In genomic region chr3:72432271-72432670, GRCh38 we compare ENCODE assay signal across 15 cellular contexts. TPM values are rescaled to one million over a fixed set of nuclear protein-coding genes. Genes with fewer than 3 reads are reported as not detected.
DNase-seq lines count a peak whose midpoint lies in the region; ATAC-seq and TF ChIP-seq lines count a peak whose summit lies in the region.
"Had no signal": no experiment of that assay in that cellular context is flagged by ENCODE, and none has a peak within 500 bp of the region (broad histone marks: within the 10 kb centered on the region; RNA-seq: fewer than 3 reads in every experiment).

No MANE protein-coding gene starts in this region.

- TF ChIP-seq CTCF in Loucy (conservative IDR thresholded peaks at IDR 0.05; ENCODE audit: low read length) = no peak
- TF ChIP-seq CTCF in nephron (IDR thresholded peaks at IDR 0.05; ENCODE audit: unreplicated experiment in 3 of 3) = no peak
- TF ChIP-seq CTCF in type B pancreatic cell (conservative IDR thresholded peaks at IDR 0.05) = no peak

- H3K9me3 ChIP-seq in Loucy (ENCODE audit: insufficient read depth, low read depth, low read length) = no peaks in the 10 kb centered on the region
- H3K9me3 ChIP-seq: A549, BE2C had no signal

- peak overlapping the region; percentile 26 for H3K4me3 Mint-ChIP-seq in activated T-helper 17 cell treated with anti-CD3 and anti-CD28 coated beads, Interleukin-2, amount 50 U/mL, for 72 hours
- H3K4me3 Mint-ChIP-seq in nephron (no peak overlapping the region), type B pancreatic cell (peak overlapping the region; percentile 5)
- H3K4me3 Mint-ChIP-seq: CD8-positive, alpha-beta T cell had no signal

- H3F3A ChIP-seq in Loucy (ENCODE audit: low read depth) = peaks cover 8% of the 10 kb centered on the region; the same call in 1 of the 2 replicates

- no peaks in the 10 kb centered on the region; the same call in none of the 2 replicates for H3K36me3 ChIP-seq in Loucy (ENCODE audit: insufficient read depth, low read length)
- H3K36me3 ChIP-seq: BE2C had no signal

- H3K4me2 ChIP-seq in Loucy (ENCODE audit: low read depth, low read length, poor library complexity, severe bottlenecking) = peak overlapping the region; percentile 1
- H3K4me2 ChIP-seq: A549 had no signal

- H3K27ac Mint-ChIP-seq in activated T-helper 17 cell treated with anti-CD3 and anti-CD28 coated beads, Interleukin-2, amount 50 U/mL, for 72 hours = peak overlapping the region; percentile 21
- H3K27ac Mint-ChIP-seq in nephron (peak overlapping the region in 2 of 3 experiments; percentile 60 to 73), type B pancreatic cell (no peak overlapping the region)
- H3K27ac Mint-ChIP-seq: CD8-positive, alpha-beta T cell had no signal

- no peaks in the 10 kb centered on the region for H3K27me3 ChIP-seq in Loucy (ENCODE audit: insufficient read depth, low read length, poor library complexity, severe bottlenecking)
- H3K27me3 ChIP-seq: BE2C had no signal

- peaks cover 98% of the 10 kb centered on the region for H3K79me2 ChIP-seq in Loucy (ENCODE audit: insufficient read depth, low read length)

- no peaks in the 10 kb centered on the region for H3K9me2 ChIP-seq in Loucy (replicated peaks; ENCODE audit: low read depth, low read length)

- peaks cover 56% of the 10 kb centered on the region for H3K4me1 ChIP-seq in Loucy (ENCODE audit: insufficient read depth, low read length, poor library complexity, severe bottlenecking)

- no peak overlapping the region for H3K4me3 ChIP-seq in Loucy (ENCODE audit: low read length, poor library complexity, severe bottlenecking)
- H3K4me3 ChIP-seq: A549 had no signal

- peaks cover 43% of the 10 kb centered on the region for H3K4me1 Mint-ChIP-seq in activated T-helper 17 cell treated with anti-CD3 and anti-CD28 coated beads, Interleukin-2, amount 50 U/mL, for 72 hours
- H3K4me1 Mint-ChIP-seq in nephron = peaks cover 24% of the 10 kb centered on the region
- H3K4me1 Mint-ChIP-seq in type B pancreatic cell (ENCODE audit: unreplicated experiment) = peaks cover 50% of the 10 kb centered on the region

- ATAC-seq in activated T-helper 17 cell treated with anti-CD3 and anti-CD28 coated beads, Interleukin-2, amount 50 U/mL, for 72 hours (replicated peaks) = no peak
- no peak for ATAC-seq in GM21619 (IDR thresholded peaks at IDR 0.05; ENCODE audit: unreplicated experiment)
- ATAC-seq: A549; CD8-positive, alpha-beta T cell; HCT116 had no signal

- H3K36me3 Mint-ChIP-seq in activated T-helper 17 cell treated with anti-CD3 and anti-CD28 coated beads, Interleukin-2, amount 50 U/mL, for 72 hours (ENCODE audit: low read depth) = peaks cover 68% of the 10 kb centered on the region
- no peaks in the 10 kb centered on the region for H3K36me3 Mint-ChIP-seq in nephron (ENCODE audit: low read depth)
- H3K36me3 Mint-ChIP-seq in type B pancreatic cell = peaks cover 15% of the 10 kb centered on the region

- H3K9me3 Mint-ChIP-seq in activated T-helper 17 cell treated with anti-CD3 and anti-CD28 coated beads, Interleukin-2, amount 50 U/mL, for 72 hours = peaks cover 4% of the 10 kb centered on the region
- H3K9me3 Mint-ChIP-seq in nephron = no peaks in the 10 kb centered on the region
- no peaks in the 10 kb centered on the region for H3K9me3 Mint-ChIP-seq in type B pancreatic cell
- H3K9me3 Mint-ChIP-seq: CD8-positive, alpha-beta T cell had no signal

- H3K27me3 Mint-ChIP-seq in activated T-helper 17 cell treated with anti-CD3 and anti-CD28 coated beads, Interleukin-2, amount 50 U/mL, for 72 hours = no peaks in the 10 kb centered on the region
- H3K27me3 Mint-ChIP-seq in nephron (ENCODE audit: low read depth) (no peaks in the 10 kb centered on the region), type B pancreatic cell (no peaks in the 10 kb centered on the region)

- DNase-seq in type B pancreatic cell (ENCODE audit: extremely low spot score, unreplicated experiment) (no peak), SW480 (ENCODE audit: low spot score) (no peak)
- DNase-seq: BE2C; CD8-positive, alpha-beta T cell; COR-L47; DMS153; DMS79 treated with DMSO at 0.1 percent for 48 hours; EL; IMR-90 had no signal

- H3K9ac ChIP-seq in Loucy (ENCODE audit: low read depth, low read length, poor library complexity, severe bottlenecking) = no peak overlapping the region

- no peak overlapping the region for H2AFZ ChIP-seq in Loucy (ENCODE audit: low read length)

- H4K20me1 ChIP-seq in Loucy (ENCODE audit: insufficient read depth, low read length, poor library complexity, severe bottlenecking) = peaks cover 95% of the 10 kb centered on the region

RNA-seq across cellular contexts. Expression of gene RYBP, which starts 14.2 kb away (rescaled TPM):
- 10 to 100 TPM; 24.1 to 41.3 TPM for total RNA-seq in activated T-helper 17 cell treated with anti-CD3 and anti-CD28 coated beads, Interleukin-2, amount 50 U/mL, for 72 hours
- 25.8 and 30.3 TPM in 2 replicates for total RNA-seq in type B pancreatic cell (ENCODE audit: low replicate concordance)

Comparison
In these comparisons a context has a peak if more than half of its experiments do, and no peak if none do; other contexts are left out.
1. H3K4me3 Mint-ChIP-seq: peak in activated T-helper 17 cell treated with anti-CD3 and anti-CD28 coated beads, Interleukin-2, amount 50 U/mL, for 72 hours (single experiment) and type B pancreatic cell (single experiment); none in nephron (0 of 3).